Comparison of ENCODE assay signal across 10 cellular contexts in the genomic region with DNA sequence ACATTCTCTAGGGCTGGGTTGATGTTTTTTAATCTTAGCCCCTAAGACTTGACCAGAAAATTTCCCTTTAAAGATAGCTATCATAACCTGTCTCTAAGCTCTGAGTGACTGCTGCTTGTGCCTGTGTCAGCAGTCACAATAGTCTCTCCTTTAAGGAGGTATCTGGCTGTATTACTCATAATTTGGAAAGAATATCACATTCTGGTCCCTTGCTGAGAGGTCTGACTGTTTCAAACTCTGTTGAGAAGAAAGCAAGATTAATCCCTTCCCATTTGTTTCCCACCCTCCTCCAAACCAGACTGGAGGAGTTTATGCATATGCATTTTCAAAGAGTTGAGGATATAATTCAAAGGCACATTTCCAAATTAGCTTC. TPM values are rescaled to one million over a fixed set of nuclear protein-coding genes. Genes with fewer than 3 reads are reported as not detected.
DNase-seq lines count a peak whose midpoint lies in the region; ATAC-seq, FAIRE-seq and TF ChIP-seq lines count a peak whose summit lies in the region.
"Had no signal": no experiment of that assay in that cellular context is flagged by ENCODE, and none has a peak within 500 bp of the region (broad histone marks: within the 10 kb centered on the region; RNA-seq: fewer than 3 reads in every experiment).

No MANE protein-coding gene starts in this region.

- no peak for TF ChIP-seq RAD21 in A549 (conservative IDR thresholded peaks at IDR 0.05 in 1 of 2, IDR thresholded peaks at IDR 0.05 in 1 of 2)

- H3K4me1 Mint-ChIP-seq in HFFc6 (ENCODE audit: low read depth), result peaks cover 24% of the 10 kb centered on the region
- peaks cover 50% of the 10 kb centered on the region for H3K4me1 Mint-ChIP-seq in brain

- H3K36me3 ChIP-seq in mesenchymal stem cell (ENCODE audit: control insufficient read depth in 1 of 2, insufficient read depth in 2 of 2, low read depth in 1 of 2, low read length in 2 of 2), result peaks cover 0 to 9% of the 10 kb centered on the region in 2 experiments

- TF ChIP-seq CTCF in A549 (IDR thresholded peaks at IDR 0.05), result no peak
- TF ChIP-seq CTCF in HFFc6 (IDR thresholded peaks at IDR 0.05), result no peak
- TF ChIP-seq CTCF in brain (conservative IDR thresholded peaks at IDR 0.05), result no peak

- H3K27ac ChIP-seq in A549 (no peak overlapping the region), mesenchymal stem cell (ENCODE audit: low read length, poor library complexity, severe bottlenecking) (no peak overlapping the region)

- H2AK5ac ChIP-seq in mesenchymal stem cell (ENCODE audit: low read length, severe bottlenecking), result no peak overlapping the region

- no peak for TF ChIP-seq EP300 in A549 (IDR thresholded peaks at IDR 0.05)

- FAIRE-seq in A549 (lab: Jason Lieb, UNC), result no peak
- FAIRE-seq: G401.6 had no signal

- no peak overlapping the region for H3K23ac ChIP-seq in mesenchymal stem cell (ENCODE audit: low read length in 2 of 2)

- H3K79me1 ChIP-seq in mesenchymal stem cell (replicated peaks; ENCODE audit: low read length, poor library complexity, severe bottlenecking), result no peaks in the 10 kb centered on the region

- H2BK5ac ChIP-seq in mesenchymal stem cell (ENCODE audit: low read depth, low read length, poor library complexity, severe bottlenecking), result no peak overlapping the region

- H3K27ac Mint-ChIP-seq in HFFc6 (no peak overlapping the region), brain (peak overlapping the region; percentile 91 to 96 (median 93))

- H2AFZ ChIP-seq in mesenchymal stem cell (ENCODE audit: low read depth, low read length), result peak overlapping the region; percentile 94

- no peak overlapping the region for H4K8ac ChIP-seq in mesenchymal stem cell (ENCODE audit: low read length)

- H3K4ac ChIP-seq in mesenchymal stem cell (ENCODE audit: low read depth in 1 of 2, low read length in 2 of 2), result no peak overlapping the region

- POLR2A ChIA-PET in A549 (lab: Yijun Ruan, JAX), result no interaction called here

- H3K4me3 Mint-ChIP-seq in HFFc6, result peak overlapping the region; percentile 83
- H3K4me3 Mint-ChIP-seq in brain, result peak overlapping the region; percentile 81 to 89 (median 85)

- ATAC-seq in A549, result no peak; a peak in 1 of 6 replicates
- no peak for ATAC-seq in GM18867 (IDR thresholded peaks at IDR 0.05; ENCODE audit: unreplicated experiment)

- peaks cover 0 to 11% of the 10 kb centered on the region in 2 experiments for H3K27me3 ChIP-seq in mesenchymal stem cell (ENCODE audit: control insufficient read depth in 1 of 2, insufficient read depth in 1 of 2, low read length in 2 of 2)

- no peaks in the 10 kb centered on the region for H3K9me3 Mint-ChIP-seq in HFFc6
- peaks cover 0 to 6% (median 4%) of the 10 kb centered on the region in 5 experiments for H3K9me3 Mint-ChIP-seq in brain

- H3K36me3 Mint-ChIP-seq in HFFc6 (ENCODE audit: low read depth), result no peaks in the 10 kb centered on the region
- peaks cover 5% of the 10 kb centered on the region for H3K36me3 Mint-ChIP-seq in brain

- H2BK15ac ChIP-seq in mesenchymal stem cell (ENCODE audit: low read depth, poor library complexity, severe bottlenecking), result no peak overlapping the region

- CTCF ChIA-PET in A549 (lab: Yijun Ruan, JAX), result interaction anchor here (0.6 to 1.8 kb wide), 10 partner anchors 14 to 386 kb away, joined by 3 to 9 read pairs (median 4); no protein-coding TSS in a partner anchor

- no peaks in the 10 kb centered on the region for H3K9me3 ChIP-seq in A549
- peaks cover 3% of the 10 kb centered on the region for H3K9me3 ChIP-seq in mesenchymal stem cell (ENCODE audit: control insufficient read depth, low read length)

- H4K91ac ChIP-seq in mesenchymal stem cell (ENCODE audit: low read length), result no peak overlapping the region

- H3K27me3 Mint-ChIP-seq in HFFc6 (ENCODE audit: insufficient read depth), result peaks cover 36% of the 10 kb centered on the region
- H3K27me3 Mint-ChIP-seq in brain, result peaks cover 5% of the 10 kb centered on the region

- no peak for TF ChIP-seq POLR2A in A549 (IDR thresholded peaks at IDR 0.05; ENCODE audit: low read length)

- H3K4me2 ChIP-seq in A549 (peak overlapping the region; percentile 90), mesenchymal stem cell (ENCODE audit: low read length, poor library complexity, severe bottlenecking) (peak overlapping the region; percentile 79)

- DNase-seq in A549 (ENCODE audit: low read depth in 1 of 2, low spot score in 1 of 2) (no peak), HFFc6 (no peak), mesenchymal stem cell (peak; percentile 16), pons (ENCODE audit: low spot score) (no peak), islet precursor cell (no peak)
- no peak for DNase-seq in activated CD8-positive, alpha-beta memory T cell treated with anti-CD3 and anti-CD28 coated beads for 24 hours
- DNase-seq: NCI-H446 treated with DMSO at 0.1 percent for 48 hours had no signal

- peak overlapping the region; percentile 85 for H3K9ac ChIP-seq in mesenchymal stem cell (ENCODE audit: low read length)

- peak overlapping the region; percentile 43; the same call in 1 of the 3 replicates for H3K4me3 ChIP-seq in A549
- H3K4me3 ChIP-seq in mesenchymal stem cell (ENCODE audit: insufficient read depth in 1 of 2, low read depth in 1 of 2, low read length in 2 of 2), result peak overlapping the region in 1 of 2 experiments; percentile 87

- H2BK120ac ChIP-seq in mesenchymal stem cell (ENCODE audit: low read depth, low read length), result no peak overlapping the region

- H3K18ac ChIP-seq in mesenchymal stem cell (ENCODE audit: low read depth in 1 of 2, low read length in 2 of 2), result peak overlapping the region in 1 of 2 experiments; percentile 5

- H3K4me1 ChIP-seq in A549 (no peaks in the 10 kb centered on the region), mesenchymal stem cell (ENCODE audit: control insufficient read depth, insufficient read depth, low read depth, low read length) (no peaks in the 10 kb centered on the region)

- H3K14ac ChIP-seq in mesenchymal stem cell (ENCODE audit: low read length in 2 of 2), result no peak overlapping the region

- H2BK12ac ChIP-seq in mesenchymal stem cell (ENCODE audit: low read length in 2 of 2), result no peak overlapping the region

TF ChIP-seq in A549, 52 proteins besides CTCF, POLR2A, EP300 and RAD21 (continues in another document):
- TF ChIP-seq ESRRA (IDR thresholded peaks at IDR 0.05; ENCODE audit: borderline replicate concordance, low read length) (no peak), RARB (CRISPR knock-in tag; IDR thresholded peaks at IDR 0.05) (no peak), SREBF2 (IDR thresholded peaks at IDR 0.05) (no peak)
- TF ChIP-seq, protein P1, sequence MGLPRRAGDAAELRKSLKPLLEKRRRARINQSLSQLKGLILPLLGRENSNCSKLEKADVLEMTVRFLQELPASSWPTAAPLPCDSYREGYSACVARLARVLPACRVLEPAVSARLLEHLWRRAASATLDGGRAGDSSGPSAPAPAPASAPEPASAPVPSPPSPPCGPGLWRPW (IDR thresholded peaks at IDR 0.05), result no peak
- TF ChIP-seq, protein P2, sequence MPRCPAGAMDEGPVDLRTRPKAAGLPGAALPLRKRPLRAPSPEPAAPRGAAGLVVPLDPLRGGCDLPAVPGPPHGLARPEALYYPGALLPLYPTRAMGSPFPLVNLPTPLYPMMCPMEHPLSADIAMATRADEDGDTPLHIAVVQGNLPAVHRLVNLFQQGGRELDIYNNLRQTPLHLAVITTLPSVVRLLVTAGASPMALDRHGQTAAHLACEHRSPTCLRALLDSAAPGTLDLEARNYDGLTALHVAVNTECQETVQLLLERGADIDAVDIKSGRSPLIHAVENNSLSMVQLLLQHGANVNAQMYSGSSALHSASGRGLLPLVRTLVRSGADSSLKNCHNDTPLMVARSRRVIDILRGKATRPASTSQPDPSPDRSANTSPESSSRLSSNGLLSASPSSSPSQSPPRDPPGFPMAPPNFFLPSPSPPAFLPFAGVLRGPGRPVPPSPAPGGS (IDR thresholded peaks at IDR 0.05), result no peak
- TF ChIP-seq, protein P3, sequence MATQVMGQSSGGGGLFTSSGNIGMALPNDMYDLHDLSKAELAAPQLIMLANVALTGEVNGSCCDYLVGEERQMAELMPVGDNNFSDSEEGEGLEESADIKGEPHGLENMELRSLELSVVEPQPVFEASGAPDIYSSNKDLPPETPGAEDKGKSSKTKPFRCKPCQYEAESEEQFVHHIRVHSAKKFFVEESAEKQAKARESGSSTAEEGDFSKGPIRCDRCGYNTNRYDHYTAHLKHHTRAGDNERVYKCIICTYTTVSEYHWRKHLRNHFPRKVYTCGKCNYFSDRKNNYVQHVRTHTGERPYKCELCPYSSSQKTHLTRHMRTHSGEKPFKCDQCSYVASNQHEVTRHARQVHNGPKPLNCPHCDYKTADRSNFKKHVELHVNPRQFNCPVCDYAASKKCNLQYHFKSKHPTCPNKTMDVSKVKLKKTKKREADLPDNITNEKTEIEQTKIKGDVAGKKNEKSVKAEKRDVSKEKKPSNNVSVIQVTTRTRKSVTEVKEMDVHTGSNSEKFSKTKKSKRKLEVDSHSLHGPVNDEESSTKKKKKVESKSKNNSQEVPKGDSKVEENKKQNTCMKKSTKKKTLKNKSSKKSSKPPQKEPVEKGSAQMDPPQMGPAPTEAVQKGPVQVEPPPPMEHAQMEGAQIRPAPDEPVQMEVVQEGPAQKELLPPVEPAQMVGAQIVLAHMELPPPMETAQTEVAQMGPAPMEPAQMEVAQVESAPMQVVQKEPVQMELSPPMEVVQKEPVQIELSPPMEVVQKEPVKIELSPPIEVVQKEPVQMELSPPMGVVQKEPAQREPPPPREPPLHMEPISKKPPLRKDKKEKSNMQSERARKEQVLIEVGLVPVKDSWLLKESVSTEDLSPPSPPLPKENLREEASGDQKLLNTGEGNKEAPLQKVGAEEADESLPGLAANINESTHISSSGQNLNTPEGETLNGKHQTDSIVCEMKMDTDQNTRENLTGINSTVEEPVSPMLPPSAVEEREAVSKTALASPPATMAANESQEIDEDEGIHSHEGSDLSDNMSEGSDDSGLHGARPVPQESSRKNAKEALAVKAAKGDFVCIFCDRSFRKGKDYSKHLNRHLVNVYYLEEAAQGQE (IDR thresholded peaks at IDR 0.05), result no peak

RNA-seq across cellular contexts. Expression of a gene that starts 2.3 kb away (rescaled TPM):
- polyA plus RNA-seq in A549 (2011; rRNA removed) (not detected in 2 replicates), A549 (2017; fragmentation: RNase III; extraction: RNeasy Plus Mini Kit Qiagen cat#74134 plus additional on column Dnase treatment) (not detected in 3 replicates), brain (ENCODE audit: insufficient read depth, low read depth, low replicate concordance) (1.8 TPM)
- not detected in 2 replicates for polyA plus RNA-seq in A549 (2012; cell fraction: cytosol; rRNA removed)
- polyA plus RNA-seq in A549 (2012; cell fraction: nucleus; rRNA removed), result not detected in 2 replicates
- not detected in 2 replicates for polyA minus RNA-seq in A549 (2011; rRNA and poly(A)+ RNA removed)
- under 1 TPM in 1 of 6 experiments, not detected in 5; 0.09 TPM for total RNA-seq in HFFc6 (2021; fragmentation: NEBNext Ultra II Directional; extraction: Animal tissue kit (Norgen Biotek cat#: 25700))
- 0.01 TPM for polyA plus RNA-seq in mesenchymal stem cell (2013, experiment 1 of 2)
- polyA plus RNA-seq in mesenchymal stem cell (2013, experiment 2 of 2), result 0.04 TPM
